7 cellular contexts compared by ENCODE assay signal in genomic region chr18:58669731-58670379, GRCh38. TPM values are rescaled to one million over a fixed set of nuclear protein-coding genes. Genes with fewer than 3 reads are reported as not detected.
A peak's percentile ranks its signal among the peaks of the same experiment; 100 is the strongest.
DNase-seq lines count a peak whose midpoint lies in the region; ATAC-seq, FAIRE-seq and TF ChIP-seq lines count a peak whose summit lies in the region.

No MANE protein-coding gene starts in this region.

- no peaks in the 10 kb centered on the region for H3K27me3 Mint-ChIP-seq in osteocyte (ENCODE audit: unreplicated experiment)

- no peaks in the 10 kb centered on the region for H3K9me3 ChIP-seq in GM12878 (replicated peaks; ENCODE audit: control insufficient read depth, insufficient read depth, low read length)

- FAIRE-seq in GM12892 (lab: Jason Lieb, UNC) (peak; percentile 74), GM12878 (lab: Jason Lieb, UNC) (no peak)

- peaks cover 4% of the 10 kb centered on the region for H3K36me3 Mint-ChIP-seq in osteocyte (ENCODE audit: unreplicated experiment)

- TF ChIP-seq CTCF in GM12878 (IDR thresholded peaks at IDR 0.05 in 2 of 3, conservative IDR thresholded peaks at IDR 0.05 in 1 of 3; ENCODE audit: control insufficient read depth in 2 of 3, extremely low read depth in 1 of 3, insufficient read depth in 1 of 3, low read depth in 3 of 3, low read length in 3 of 3) (no peak), osteocyte (IDR thresholded peaks at IDR 0.05) (no peak)

- in situ Hi-C loops in GM12878 (cut with MboI): loop anchor here (25.0 kb wide), 1 partner anchor 1242 kb away; no protein-coding TSS in a partner anchor

- H3K36me3 ChIP-seq in GM12878 (ENCODE audit: control insufficient read depth in 2 of 2, insufficient read depth in 2 of 2, low read length in 1 of 2): no peaks in the 10 kb centered on the region

- H3K4me3 ChIP-seq in GM12878: peak overlapping the region; percentile 64

- H3K4me1 ChIP-seq in GM12878 (ENCODE audit: control insufficient read depth, insufficient read depth, low read length): peaks cover 25% of the 10 kb centered on the region

- SMC1A ChIA-PET in GM12878 (lab: Charles Lee; ENCODE audit: uncharacterized antibody, unreplicated experiment): interaction anchor here (0.7 to 29.9 kb wide), 15 partner anchors 9 to 133 kb away, joined by 3 to 682 read pairs (median 5); no protein-coding TSS in a partner anchor

- H3K4me3 Mint-ChIP-seq in osteocyte (ENCODE audit: unreplicated experiment): peak overlapping the region; percentile 82

- RAD21 ChIA-PET in GM12878 (lab: Charles Lee; ENCODE audit: unreplicated experiment): interaction anchor here (0.8 to 8.6 kb wide), 10 partner anchors 11 to 140 kb away, joined by 3 to 113 read pairs (median 11); no protein-coding TSS in a partner anchor

- TF ChIP-seq RAD21 in GM12878 (IDR thresholded peaks at IDR 0.05; ENCODE audit: insufficient read depth, low read depth, low read length): no peak

- CTCF ChIA-PET in GM12878 (lab: Yijun Ruan, JAX): interaction anchor here (0.5 to 5.5 kb wide), 9 partner anchors 8 to 141 kb away, joined by 3 to 33 read pairs (median 6); no protein-coding TSS in a partner anchor

- TF ChIP-seq POLR2A in GM12892 (IDR thresholded peaks at IDR 0.05; ENCODE audit: low read depth, low read length) (no peak), GM12878 (IDR thresholded peaks at IDR 0.05; ENCODE audit: low read depth, low read length) (no peak)

- H3K9ac ChIP-seq in GM12878 (ENCODE audit: control insufficient read depth, insufficient read depth, low read length): peak overlapping the region; percentile 74

- WGBS in GM12878 (ENCODE audit: insufficient coverage, insufficient replicate concordance, low lambda C conversion rate, missing lambda C conversion rate): 2% methylated on average over 11 of the region's 11 CpGs

- no peaks in the 10 kb centered on the region for H3K27me3 ChIP-seq in GM12878 (replicated peaks in 1 of 2; ENCODE audit: control insufficient read depth in 2 of 2, insufficient read depth in 2 of 2, low read length in 1 of 2)

- peak; percentile 8 for ATAC-seq in GM12878

- H3K9me3 Mint-ChIP-seq in osteocyte (ENCODE audit: unreplicated experiment): no peaks in the 10 kb centered on the region

- H3K27ac ChIP-seq in GM12878 (ENCODE audit: control insufficient read depth, insufficient read depth): peak overlapping the region; percentile 93

- H3K27ac Mint-ChIP-seq in osteocyte (ENCODE audit: unreplicated experiment): no peak overlapping the region

- no peaks in the 10 kb centered on the region; the same call in 1 of the 2 replicates for H4K20me1 ChIP-seq in GM12878 (ENCODE audit: control insufficient read depth, insufficient read depth)

- peaks cover 41% of the 10 kb centered on the region for H3K4me1 Mint-ChIP-seq in osteocyte (ENCODE audit: unreplicated experiment)

- peaks cover 50% of the 10 kb centered on the region for H3K79me2 ChIP-seq in GM12878 (ENCODE audit: control insufficient read depth, insufficient read depth, low read length)

- H2AFZ ChIP-seq in GM12878 (ENCODE audit: control insufficient read depth, low read depth, low read length): no peak overlapping the region

- BruUV-seq in GM12878 (replicated peaks; lab: Mats Ljungman, UMichigan): no TSS peak

- POLR2A ChIA-PET in GM12878 (lab: Charles Lee): interaction anchor here (1.0 to 5.6 kb wide), 9 partner anchors 8 to 137 kb away, joined by 3 to 51 read pairs (median 20); no protein-coding TSS in a partner anchor

- no peak for TF ChIP-seq EP300 in GM12878 (IDR thresholded peaks at IDR 0.05; ENCODE audit: borderline replicate concordance in 1 of 2, control insufficient read depth in 1 of 2, low read depth in 2 of 2, low read length in 2 of 2)

- H3K4me2 ChIP-seq in GM12878 (ENCODE audit: control insufficient read depth, insufficient read depth): peak overlapping the region; percentile 99

- no peak for DNase-seq in GM12892 (ENCODE audit: insufficient read length)
- DNase-seq in NCI-H2081 treated with DMSO at 0.1 percent for 48 hours (lab: John Stamatoyannopoulos, UW): peak; percentile 82
- peak; percentile 31 for DNase-seq in GM12878 (ENCODE audit: low read depth, low spot score)
- no peak for DNase-seq in osteocyte (ENCODE audit: extremely low spot score, unreplicated experiment)
- no peak for DNase-seq in D341Med (ENCODE audit: low spot score)
- DNase-seq in stimulated activated CD4-positive, alpha-beta T cell treated with anti-CD3 and anti-CD28 coated beads, Interleukin-4, amount 100 ng/mL, for 4 hours: no peak
- no peak for DNase-seq in AG20443 (ENCODE audit: low spot score)

- intact Hi-C loops in GM12878 (cut with micrococcal nuclease; ENCODE audit: unreplicated experiment): loop anchor here (2.0 kb wide), 1 partner anchor 129 kb away; no protein-coding TSS in a partner anchor

TF ChIP-seq in GM12878, 131 proteins besides CTCF, POLR2A, EP300 and RAD21:
- TF ChIP-seq NFYA (IDR thresholded peaks at IDR 0.05; ENCODE audit: borderline replicate concordance, low read depth, low read length) (no peak), SMARCA5 (IDR thresholded peaks at IDR 0.05) (0 out of 2 replicates have a peak, but pooled peaks have one; percentile 60)
TF ChIP-seq in GM12878: peak in this region for 1.

RNA-seq across cellular contexts. Expression of gene MALT1, which starts 1.4 kb away (rescaled TPM):
- 44.0 TPM for polyA plus RNA-seq in GM12892 (2012; ENCODE audit: missing spikeins)
- total RNA-seq in GM12878 (2013; cell fraction: nucleolus; rRNA removed): 326 and 345 TPM in 2 replicates
- total RNA-seq in GM12878 (2014; rRNA removed) (61.5 and 79.2 TPM in 2 replicates), GM12878 (2014; rRNA removed; fragmentation: Illumina TruSeq; extraction: Trizol) (65.8 and 71.2 TPM in 2 replicates), GM12878 (2021) (49.8 and 50.6 TPM in 2 replicates), osteocyte (28.1 and 28.8 TPM in 2 replicates)
- polyA plus RNA-seq in GM12878 (2011; ENCODE audit: low read depth): 19.6 TPM
- polyA plus RNA-seq in GM12878 (2011; rRNA removed) (126 and 179 TPM in 2 replicates), GM12878 (2014; fragmentation: Illumina TruSeq; extraction: Trizol) (54.2 and 67.3 TPM in 2 replicates), GM12878 (2014; fragmentation: Nextera tagmentation; extraction: Ambion mirVana) (10 to 100 TPM; 17.6 to 32.5 TPM), GM12878 (2014; rRNA removed) (33.9 and 40.3 TPM in 2 replicates), GM12878 (2016; fragmentation: Nextera tagmentation; extraction: Ambion mirVana) (10 to 100 TPM; 32.5 to 37.2 TPM)
- polyA plus RNA-seq in GM12878 (2011; cell fraction: cytosol; rRNA removed): 40.3 and 53.0 TPM in 2 replicates
- 145 and 211 TPM in 2 replicates for polyA plus RNA-seq in GM12878 (2011; cell fraction: nucleus; rRNA removed)
- polyA plus RNA-seq in GM12878 (2012): 25.7 and 45.2 TPM in 2 replicates
- polyA minus RNA-seq in GM12878 (2011; rRNA and poly(A)+ RNA removed): 83.9 and 129 TPM in 2 replicates
- 28.5 and 42.0 TPM in 2 replicates for polyA minus RNA-seq in GM12878 (2011; cell fraction: cytosol; rRNA and poly(A)+ RNA removed)
- 66.7 and 73.4 TPM in 2 replicates for polyA minus RNA-seq in GM12878 (2011; cell fraction: nucleus; rRNA and poly(A)+ RNA removed)

RNA-seq across cellular contexts. Expression of gene ALPK2, which starts 41.0 kb away (rescaled TPM):
- polyA plus RNA-seq in GM12892 (2012; ENCODE audit: missing spikeins): 4.3 TPM
- total RNA-seq in GM12878 (2013; cell fraction: nucleolus; rRNA removed): 28.8 and 29.7 TPM in 2 replicates
- total RNA-seq in GM12878 (2014; rRNA removed) (4.5 and 5.8 TPM in 2 replicates), GM12878 (2014; rRNA removed; fragmentation: Illumina TruSeq; extraction: Trizol) (8.1 and 8.5 TPM in 2 replicates), GM12878 (2021) (4.3 and 5.1 TPM in 2 replicates), osteocyte (54.9 and 61.2 TPM in 2 replicates)
- polyA plus RNA-seq in GM12878 (2011; ENCODE audit: low read depth): 2.5 TPM
- polyA plus RNA-seq in GM12878 (2011; rRNA removed) (27.4 and 36.5 TPM in 2 replicates), GM12878 (2014; fragmentation: Illumina TruSeq; extraction: Trizol) (4.8 and 4.9 TPM in 2 replicates), GM12878 (2014; fragmentation: Nextera tagmentation; extraction: Ambion mirVana) (1 to 10 TPM; 1.6 to 1.8 TPM), GM12878 (2014; rRNA removed) (3.4 TPM in 2 replicates), GM12878 (2016; fragmentation: Nextera tagmentation; extraction: Ambion mirVana) (1 to 10 TPM; 5.1 to 6.0 TPM)
- polyA plus RNA-seq in GM12878 (2011; cell fraction: cytosol; rRNA removed): 14.0 TPM in 2 replicates
- polyA plus RNA-seq in GM12878 (2011; cell fraction: nucleus; rRNA removed): 68.7 and 99.5 TPM in 2 replicates
- 2.4 and 3.8 TPM in 2 replicates for polyA plus RNA-seq in GM12878 (2012)
- 53.4 and 56.6 TPM in 2 replicates for polyA minus RNA-seq in GM12878 (2011; rRNA and poly(A)+ RNA removed)
- polyA minus RNA-seq in GM12878 (2011; cell fraction: cytosol; rRNA and poly(A)+ RNA removed): 10.0 and 12.4 TPM in 2 replicates
- polyA minus RNA-seq in GM12878 (2011; cell fraction: nucleus; rRNA and poly(A)+ RNA removed): 96.9 and 97.0 TPM in 2 replicates

Comparison
In these comparisons a context has a peak if more than half of its experiments do, and no peak if none do; other contexts are left out.
1. DNase-seq: peak in NCI-H2081 treated with DMSO at 0.1 percent for 48 hours (single experiment) and GM12878 (single experiment); none in GM12892 (single experiment), osteocyte (single experiment), D341Med (single experiment), stimulated activated CD4-positive, alpha-beta T cell treated with anti-CD3 and anti-CD28 coated beads, Interleukin-4, amount 100 ng/mL, for 4 hours (0 of 2) and AG20443 (single experiment).